6 cellular contexts compared by ENCODE assay signal in the genomic region with DNA sequence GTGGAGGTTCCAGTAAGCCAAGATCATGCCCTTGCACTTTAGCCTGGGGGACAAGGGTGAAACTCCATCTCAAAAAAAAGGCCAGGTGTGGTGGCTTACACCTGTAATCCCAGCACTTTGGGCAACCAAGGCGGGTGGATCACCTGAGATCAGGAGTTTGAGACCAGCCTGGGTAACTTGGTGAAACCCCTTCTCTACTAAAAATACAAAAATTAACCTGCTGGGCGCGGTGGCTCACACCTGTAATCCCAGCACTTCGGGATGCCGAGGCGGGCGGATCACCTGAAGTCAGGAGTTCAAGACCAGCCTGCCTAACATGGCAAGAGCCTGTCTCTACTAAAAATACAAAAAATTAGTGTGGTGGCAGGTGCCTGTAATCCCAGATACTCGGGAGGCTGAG. TPM values are rescaled to one million over a fixed set of nuclear protein-coding genes. Genes with fewer than 3 reads are reported as not detected.
"Had no signal": no experiment of that assay in that cellular context is flagged by ENCODE, and none has a peak within 500 bp of the region (broad histone marks: within the 10 kb centered on the region; RNA-seq: fewer than 3 reads in every experiment).

No MANE protein-coding gene starts in this region.

RNA-seq across cellular contexts. Expression of a gene that starts 16.0 kb away (rescaled TPM):
- total RNA-seq: GM23248, GM23338, H1, H4, H7, H9 had no signal
